In genomic region chr16:11612110-11612981, GRCh38 we compare ENCODE assay signal across 1 cellular context.
TF ChIP-seq lines count a peak whose summit lies in the region.

No MANE protein-coding gene starts in this region.

TF ChIP-seq in HepG2, 621 proteins besides CTCF, POLR2A, EP300 and RAD21 (continued from another document and continues in another):
- 0 out of 2 replicates have a peak, but pooled peaks have one; percentile 42 for TF ChIP-seq ZNF850 (CRISPR knock-in tag; conservative IDR thresholded peaks at IDR 0.05)
- TF ChIP-seq DMTF1 (CRISPR knock-in tag; IDR thresholded peaks at IDR 0.05): peak; percentile 63; the same call in 1 of the 2 replicates
- 0 out of 2 replicates have a peak, but pooled peaks have one; percentile 70 for TF ChIP-seq ATF5 (CRISPR knock-in tag; IDR thresholded peaks at IDR 0.05; ENCODE audit: low read depth)
- peak; percentile 89 for TF ChIP-seq MEIS1 (CRISPR knock-in tag; IDR thresholded peaks at IDR 0.05; ENCODE audit: borderline replicate concordance)
- TF ChIP-seq RBM22 (optimal IDR thresholded peaks at IDR 0.05; ENCODE audit: low read length): no peak
- no peak for TF ChIP-seq HMGA1 (CRISPR knock-in tag; conservative IDR thresholded peaks at IDR 0.05)
- peak; percentile 98 for TF ChIP-seq ZSCAN12 (CRISPR knock-in tag; IDR thresholded peaks at IDR 0.05)
- no peak for TF ChIP-seq GPN1 (CRISPR knock-in tag; IDR thresholded peaks at IDR 0.05; ENCODE audit: borderline replicate concordance)
- peak; percentile 97 for TF ChIP-seq SAP130 (CRISPR knock-in tag; IDR thresholded peaks at IDR 0.05; ENCODE audit: low read depth)
- TF ChIP-seq KDM5B (CRISPR knock-in tag; IDR thresholded peaks at IDR 0.05; ENCODE audit: borderline replicate concordance): peak; percentile 93; the same call in 1 of the 2 replicates
- peak; percentile 93 for TF ChIP-seq ZFX (CRISPR knock-in tag; IDR thresholded peaks at IDR 0.05; ENCODE audit: low read depth)
- peak; percentile 94 for TF ChIP-seq MEIS2 (CRISPR knock-in tag; IDR thresholded peaks at IDR 0.05)
- peak; percentile 99 for TF ChIP-seq CBX5 (CRISPR knock-in tag; IDR thresholded peaks at IDR 0.05; ENCODE audit: borderline replicate concordance)
- TF ChIP-seq ZBTB38 (CRISPR knock-in tag; IDR thresholded peaks at IDR 0.05): peak; percentile 74
- TF ChIP-seq RNF2 (conservative IDR thresholded peaks at IDR 0.05; ENCODE audit: low read depth): peak; percentile 95
- TF ChIP-seq SIN3A (IDR thresholded peaks at IDR 0.05; ENCODE audit: borderline replicate concordance, low read depth, low read length): peak; percentile 74; the same call in 1 of the 2 replicates
- TF ChIP-seq GABPB1 (CRISPR knock-in tag; IDR thresholded peaks at IDR 0.05): peak; percentile 83
- no peak for TF ChIP-seq FLYWCH1 (CRISPR knock-in tag; IDR thresholded peaks at IDR 0.05)
- TF ChIP-seq ZNF12 (CRISPR knock-in tag; IDR thresholded peaks at IDR 0.05): peak; percentile 79
- TF ChIP-seq ZHX1 (CRISPR knock-in tag; IDR thresholded peaks at IDR 0.05; ENCODE audit: low read depth): peak; percentile 48; the same call in 1 of the 2 replicates
- peak; percentile 89; the same call in 1 of the 2 replicates for TF ChIP-seq AKNA (CRISPR knock-in tag; IDR thresholded peaks at IDR 0.05; ENCODE audit: borderline replicate concordance)
- TF ChIP-seq ARID5B (CRISPR knock-in tag; IDR thresholded peaks at IDR 0.05): peak; percentile 95
- TF ChIP-seq NR3C1 (CRISPR knock-in tag; IDR thresholded peaks at IDR 0.05): no peak
- TF ChIP-seq PHF8 (CRISPR knock-in tag; IDR thresholded peaks at IDR 0.05): peak; percentile 70
- no peak for TF ChIP-seq SRSF4 (IDR thresholded peaks at IDR 0.05; ENCODE audit: low read depth, low read length, poor library complexity, severe bottlenecking)
- peak; percentile 59 for TF ChIP-seq PAXIP1 (CRISPR knock-in tag; conservative IDR thresholded peaks at IDR 0.05)
- TF ChIP-seq ARNTL (CRISPR knock-in tag; IDR thresholded peaks at IDR 0.05): peak; percentile 94
- no peak for TF ChIP-seq ATF7 (IDR thresholded peaks at IDR 0.05)
- peak; percentile 84; the same call in 1 of the 2 replicates for TF ChIP-seq ATF7 (CRISPR knock-in tag; IDR thresholded peaks at IDR 0.05)
- TF ChIP-seq RXRB (CRISPR knock-in tag; IDR thresholded peaks at IDR 0.05; ENCODE audit: borderline replicate concordance): peak; percentile 96
- TF ChIP-seq HOXD1 (CRISPR knock-in tag; IDR thresholded peaks at IDR 0.05): 0 out of 2 replicates have a peak, but pooled peaks have one; percentile 64
- TF ChIP-seq MAF1 (CRISPR knock-in tag; IDR thresholded peaks at IDR 0.05; ENCODE audit: borderline replicate concordance): no peak
- peak; percentile 93 for TF ChIP-seq TFDP2 (CRISPR knock-in tag; IDR thresholded peaks at IDR 0.05)
- no peak for TF ChIP-seq GMEB2 (CRISPR knock-in tag; IDR thresholded peaks at IDR 0.05; ENCODE audit: low read depth)
- TF ChIP-seq ZBTB14 (CRISPR knock-in tag; IDR thresholded peaks at IDR 0.05): no peak
